15 cellular contexts compared by ENCODE assay signal in genomic region chr4:168667936-168668335, GRCh38.
"Had no signal": no experiment of that assay in that cellular context is flagged by ENCODE, and none has a peak within 500 bp of the region (broad histone marks: within the 10 kb centered on the region; RNA-seq: fewer than 3 reads in every experiment).

No MANE protein-coding gene starts in this region.

- H3K9me3 ChIP-seq: left ventricle myocardium inferior, prostate gland, upper lobe of left lung had no signal

- H3K4me3 ChIP-seq: dorsolateral prefrontal cortex, left ventricle myocardium inferior, prostate gland, upper lobe of left lung had no signal

- DNase-seq: activated naive CD4-positive, alpha-beta T cell treated with Interleukin-2 at 50 U/mL for 16 hours; anterior cingulate cortex; cerebellar nuclear complex; dorsolateral prefrontal cortex; endodermal cell; erythroblast; islet precursor cell; left ventricle myocardium inferior; nephron progenitor cell; occipital lobe; right cardiac atrium; small intestine; stimulated activated naive CD8-positive, alpha-beta T cell treated with anti-CD3 and anti-CD28 coated beads, Interleukin-15, amount 100 ng/mL, for 72 hours; upper lobe of left lung had no signal

- H3K27ac ChIP-seq: dorsolateral prefrontal cortex, left ventricle myocardium inferior, prostate gland, upper lobe of left lung had no signal

- H3K36me3 ChIP-seq: left ventricle myocardium inferior, prostate gland, upper lobe of left lung had no signal

- H3K27me3 ChIP-seq: upper lobe of left lung had no signal

- H3K4me1 ChIP-seq: prostate gland, upper lobe of left lung had no signal
